ENCODE assay signal across 29 cellular contexts in genomic region chr20:8200220-8200619, GRCh38.
"Had no signal": no experiment of that assay in that cellular context is flagged by ENCODE, and none has a peak within 500 bp of the region (broad histone marks: within the 10 kb centered on the region; RNA-seq: fewer than 3 reads in every experiment).

No MANE protein-coding gene starts in this region.

- H2AFZ ChIP-seq: neural progenitor cell, parathyroid adenoma had no signal

- H3K4me1 ChIP-seq: neural progenitor cell, psoas muscle, spleen, suprapubic skin, testis, tibial artery, transverse colon, upper lobe of left lung, uterus had no signal

- H3K9me3 ChIP-seq: ovary, psoas muscle, suprapubic skin, testis, tibial artery, transverse colon, upper lobe of left lung, uterus had no signal

- DNase-seq: naive thymus-derived CD4-positive, alpha-beta T cell; natural killer cell; occipital lobe; ovary; posterior cingulate gyrus; psoas muscle; right cardiac atrium; spleen; stimulated activated CD4-positive, alpha-beta T cell treated with anti-CD3 and anti-CD28 coated beads, Interleukin-12 subunit alpha, Interleukin-12 subunit beta, amount 100 ng/mL, for 4 hours; stimulated activated CD4-positive, alpha-beta T cell treated with anti-CD3 and anti-CD28 coated beads, Interleukin-1b, Interleukin-23, amount 100 ng/mL, for 48 hours; stimulated activated CD4-positive, alpha-beta T cell treated with anti-CD3 and anti-CD28 coated beads, Interleukin-4, amount 100 ng/mL, for 1 hour; stimulated activated CD4-positive, alpha-beta T cell treated with anti-CD3 and anti-CD28 coated beads, Interleukin-4, amount 100 ng/mL, for 4 hours; stimulated activated CD8-positive, alpha-beta memory T cell treated with anti-CD3 and anti-CD28 coated beads, Interleukin-4, amount 100 ng/mL, for 48 hours; stimulated activated naive CD4-positive, alpha-beta T cell; stimulated activated naive CD8-positive, alpha-beta T cell treated with anti-CD3 and anti-CD28 coated beads, Interleukin-15, amount 100 ng/mL, for 72 hours; stimulated activated naive CD8-positive, alpha-beta T cell treated with anti-CD3 and anti-CD28 coated beads, Interleukin-15, Interleukin-2, amounts not matched to agents 100 U/mL and 50 U/mL, for 24 hours; substantia nigra; testis; tibial artery; transverse colon; upper lobe of left lung; uterus had no signal

- H3K4me2 ChIP-seq: neural progenitor cell, smooth muscle cell had no signal

- H3K27ac ChIP-seq: neural progenitor cell, ovary, parathyroid adenoma, psoas muscle, skin epidermis, spleen, suprapubic skin, testis, tibial artery, transverse colon, upper lobe of left lung, uterus had no signal

- H3K27me3 ChIP-seq: neural progenitor cell, ovary, spleen, suprapubic skin, testis, tibial artery, transverse colon, upper lobe of left lung, uterus had no signal

- H3K4me3 ChIP-seq: neural progenitor cell, ovary, psoas muscle, skin epidermis, smooth muscle cell, spleen, suprapubic skin, testis, tibial artery, transverse colon, upper lobe of left lung, uterus had no signal

- ATAC-seq: naive thymus-derived CD4-positive, alpha-beta T cell; natural killer cell; psoas muscle; right cardiac atrium; sciatic nerve; stimulated activated memory B cell treated with anti-CD40 and anti-IgM and Interleukin-4, amounts not matched to agents 10 μg/mL and 1 μg/mL and 100 μg/mL, for 72 hours; stimulated activated naive CD8-positive, alpha-beta T cell treated with anti-CD3 and anti-CD28 coated beads, Interleukin-15, amount 100 ng/mL, for 72 hours; stimulated activated naive CD8-positive, alpha-beta T cell treated with anti-CD3 and anti-CD28 coated beads, Interleukin-15, Interleukin-2, amounts not matched to agents 100 U/mL and 50 U/mL, for 24 hours had no signal

- H3K9ac ChIP-seq: neural progenitor cell, parathyroid adenoma had no signal

- H3K36me3 ChIP-seq: neural progenitor cell, ovary, spleen, suprapubic skin, tibial artery, transverse colon, upper lobe of left lung, uterus had no signal
